2 cellular contexts compared by ENCODE assay signal in the genomic region with DNA sequence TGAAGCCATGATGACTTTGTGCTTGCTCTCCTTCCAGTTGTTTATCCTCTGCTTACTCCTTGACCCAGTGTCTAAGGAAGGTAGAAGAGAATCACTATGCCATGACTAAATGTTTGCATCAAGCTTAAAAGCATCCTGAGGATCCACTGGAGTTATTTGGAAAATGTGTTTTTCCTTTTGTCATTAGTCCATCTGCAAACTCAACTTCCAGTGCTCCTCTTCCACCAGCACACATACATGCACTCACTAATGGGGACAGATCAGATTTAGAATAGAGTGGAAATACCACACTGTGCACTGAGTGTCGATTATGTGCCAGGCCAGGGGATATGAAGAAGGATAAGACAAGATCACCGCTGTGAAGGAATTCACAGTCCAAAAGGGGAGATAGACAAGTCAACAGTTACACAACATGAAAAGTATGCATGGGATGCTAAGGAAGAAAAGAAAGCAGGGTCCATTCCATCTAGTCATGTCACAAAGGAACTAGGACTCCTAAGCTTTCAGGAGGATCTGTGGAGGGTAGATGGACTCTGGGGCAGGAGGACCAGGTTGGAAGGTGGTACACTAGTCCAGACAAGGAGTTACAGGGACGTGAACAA.
TF ChIP-seq lines count a peak whose summit lies in the region.

No MANE protein-coding gene starts in this region.

TF ChIP-seq in IMR-90, 13 proteins besides CTCF, POLR2A, EP300 and RAD21:
- TF ChIP-seq SMC3 (IDR thresholded peaks at IDR 0.05; ENCODE audit: low read depth, low read length) (no peak), NFE2L2 (IDR thresholded peaks at IDR 0.05; ENCODE audit: low read depth, low read length) (no peak), RFX5 (IDR thresholded peaks at IDR 0.05; ENCODE audit: low read depth, low read length) (no peak), FOS (IDR thresholded peaks at IDR 0.05; ENCODE audit: low read depth, low read length) (no peak), CEBPB (IDR thresholded peaks at IDR 0.05; ENCODE audit: low read depth, low read length) (no peak), USF2 (IDR thresholded peaks at IDR 0.05; ENCODE audit: low read depth, low read length) (no peak), MAFK (IDR thresholded peaks at IDR 0.05; ENCODE audit: low read depth, low read length) (no peak), MAZ (IDR thresholded peaks at IDR 0.05; ENCODE audit: borderline replicate concordance, low read depth, low read length) (no peak), BHLHE40 (IDR thresholded peaks at IDR 0.05; ENCODE audit: low read depth, low read length) (no peak), MXI1 (IDR thresholded peaks at IDR 0.05; ENCODE audit: borderline replicate concordance, low read depth, low read length) (no peak), RCOR1 (IDR thresholded peaks at IDR 0.05; ENCODE audit: insufficient replicate concordance, low read length) (no peak), ELK1 (IDR thresholded peaks at IDR 0.05; ENCODE audit: borderline replicate concordance, low read depth, low read length) (no peak), CHD1 (IDR thresholded peaks at IDR 0.05; ENCODE audit: low read depth, low read length) (no peak)

TF ChIP-seq in HEK293T, 16 proteins besides CTCF, POLR2A, EP300 and RAD21:
- TF ChIP-seq L3MBTL2 (conservative IDR thresholded peaks at IDR 0.05): no peak
- TF ChIP-seq SP1 (IDR thresholded peaks at IDR 0.05): no peak
- no peak for TF ChIP-seq ELF4 (IDR thresholded peaks at IDR 0.05)
- TF ChIP-seq NFRKB (IDR thresholded peaks at IDR 0.05): no peak
- no peak for TF ChIP-seq ZNF384 (IDR thresholded peaks at IDR 0.05)
- TF ChIP-seq FOXA1 (IDR thresholded peaks at IDR 0.05): no peak
- TF ChIP-seq, protein P1, sequence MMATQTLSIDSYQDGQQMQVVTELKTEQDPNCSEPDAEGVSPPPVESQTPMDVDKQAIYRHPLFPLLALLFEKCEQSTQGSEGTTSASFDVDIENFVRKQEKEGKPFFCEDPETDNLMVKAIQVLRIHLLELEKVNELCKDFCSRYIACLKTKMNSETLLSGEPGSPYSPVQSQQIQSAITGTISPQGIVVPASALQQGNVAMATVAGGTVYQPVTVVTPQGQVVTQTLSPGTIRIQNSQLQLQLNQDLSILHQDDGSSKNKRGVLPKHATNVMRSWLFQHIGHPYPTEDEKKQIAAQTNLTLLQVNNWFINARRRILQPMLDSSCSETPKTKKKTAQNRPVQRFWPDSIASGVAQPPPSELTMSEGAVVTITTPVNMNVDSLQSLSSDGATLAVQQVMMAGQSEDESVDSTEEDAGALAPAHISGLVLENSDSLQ (IDR thresholded peaks at IDR 0.05): no peak
- no peak for TF ChIP-seq TARDBP (IDR thresholded peaks at IDR 0.05)
- no peak for TF ChIP-seq BHLHE40 (IDR thresholded peaks at IDR 0.05; ENCODE audit: borderline replicate concordance)
- TF ChIP-seq SUZ12 (IDR thresholded peaks at IDR 0.05): no peak
- no peak for TF ChIP-seq ARNT (IDR thresholded peaks at IDR 0.05)
- TF ChIP-seq CTBP1 (IDR thresholded peaks at IDR 0.05; ENCODE audit: borderline replicate concordance): no peak
TF ChIP-seq in HEK293T: peak in this region for 0.
